Comparison of ENCODE assay signal across 11 cellular contexts in genomic region chr19:45254044-45254531, GRCh38. TPM values are rescaled to one million over a fixed set of nuclear protein-coding genes. Genes with fewer than 3 reads are reported as not detected.
DNase-seq lines count a peak whose midpoint lies in the region; ATAC-seq and TF ChIP-seq lines count a peak whose summit lies in the region.
"Had no signal": no experiment of that assay in that cellular context is flagged by ENCODE, and none has a peak within 500 bp of the region (broad histone marks: within the 10 kb centered on the region; RNA-seq: fewer than 3 reads in every experiment).

No MANE protein-coding gene starts in this region.

- peak overlapping the region in 2 of 3 donors; percentile 21 to 87 for H3K9ac ChIP-seq in skeletal muscle tissue (ENCODE audit: low read depth in 1 of 3, low read length in 3 of 3)

- no peaks in the 10 kb centered on the region for H3K9me2 ChIP-seq in OCI-LY7 (ENCODE audit: insufficient read depth, low read length)

- DNase-seq in activated effector memory CD4-positive, alpha-beta T cell treated with anti-CD3 and anti-CD28 coated beads, Interleukin-2, amount 50 U/mL, for 16 hours = peak; percentile 66
- DNase-seq in activated effector memory CD4-positive, alpha-beta T cell treated with Interleukin-2 at 50 U/mL for 16 hours = no peak
- DNase-seq in OCI-LY7 (ENCODE audit: low spot score) (no peak), epidermal melanocyte (ENCODE audit: insufficient read length, low spot score) (peak; percentile 16), NCI-H2081 (lab: John Stamatoyannopoulos, UW) (no peak), T-helper 9 cell (no peak)
- DNase-seq: activated CD8-positive, alpha-beta memory T cell treated with anti-CD3 and anti-CD28 coated beads, Interleukin-2, amount 50 U/mL, for 48 hours had no signal

- peak; percentile 56 for TF ChIP-seq CTCF in OCI-LY7 (conservative IDR thresholded peaks at IDR 0.05; ENCODE audit: low read length)

- H2AFZ ChIP-seq in OCI-LY7 (ENCODE audit: low read length) = no peak overlapping the region

- H3K4me1 ChIP-seq in OCI-LY7 (ENCODE audit: insufficient read depth, low read length, poor library complexity, severe bottlenecking) (peaks cover 30% of the 10 kb centered on the region), skeletal muscle tissue (ENCODE audit: control insufficient read depth in 3 of 3, insufficient read depth in 3 of 3, low read length in 3 of 3) (peaks cover 29 to 36% (median 29%) of the 10 kb centered on the region in 3 donors)

- H3K4me2 ChIP-seq in OCI-LY7 (ENCODE audit: low read length) = peak overlapping the region; percentile 82; the same call in 1 of the 2 replicates

- CTCF ChIA-PET in OCI-LY7 (lab: Charles Lee; ENCODE audit: unreplicated experiment) = no interaction called here

- H4K20me1 ChIP-seq in OCI-LY7 (ENCODE audit: insufficient read depth, low read length) = no peaks in the 10 kb centered on the region

- no peaks in the 10 kb centered on the region for H3K36me3 ChIP-seq in OCI-LY7 (ENCODE audit: insufficient read depth, low read length)
- peaks cover 0 to 2% (median 0%) of the 10 kb centered on the region in 3 donors for H3K36me3 ChIP-seq in skeletal muscle tissue (ENCODE audit: control insufficient read depth in 3 of 3, insufficient read depth in 3 of 3, low read length in 3 of 3)

- no TSS peak for BruUV-seq in OCI-LY7 (replicated peaks; lab: Mats Ljungman, UMichigan)

- no peaks in the 10 kb centered on the region for H3K27me3 ChIP-seq in skeletal muscle tissue (ENCODE audit: control insufficient read depth in 3 of 3, insufficient read depth in 3 of 3, low read length in 3 of 3)

- no peak for ATAC-seq in GM19395 (IDR thresholded peaks at IDR 0.05; ENCODE audit: unreplicated experiment)

- H3K4me3 ChIP-seq in OCI-LY7 (ENCODE audit: low read depth, low read length, poor library complexity, severe bottlenecking) = no peak overlapping the region
- no peak overlapping the region for H3K4me3 ChIP-seq in skeletal muscle tissue (ENCODE audit: low read length in 3 of 3)

- H3K27ac ChIP-seq in OCI-LY7 (ENCODE audit: low read depth, low read length, poor library complexity, severe bottlenecking) (no peak overlapping the region), skeletal muscle tissue (ENCODE audit: low read depth, low read length) (no peak overlapping the region)

- POLR2A ChIA-PET in OCI-LY7 (lab: Charles Lee) = no interaction called here

- intact Hi-C loops in OCI-LY7 (cut with micrococcal nuclease; ENCODE audit: unreplicated experiment) = loop anchor here (5.0 kb wide), 1 partner anchor 83 kb away; no protein-coding TSS in a partner anchor

- H3K9me3 ChIP-seq in OCI-LY7 (ENCODE audit: low read length) = no peaks in the 10 kb centered on the region
- no peaks in the 10 kb centered on the region for H3K9me3 ChIP-seq in skeletal muscle tissue (ENCODE audit: control insufficient read depth in 3 of 3, low read length in 3 of 3)

- no peaks in the 10 kb centered on the region for H3K79me2 ChIP-seq in OCI-LY7 (ENCODE audit: insufficient read depth, low read depth, low read length)

RNA-seq across cellular contexts. Expression of gene MARK4, which starts 3.0 kb away (rescaled TPM):
- total RNA-seq in OCI-LY7 (2014; rRNA removed; shearing (Covaris generic)) = 10.4 and 14.2 TPM in 2 replicates
- 24.5 and 25.6 TPM in 2 replicates for total RNA-seq in OCI-LY7 (2022)
- 15.7 TPM for total RNA-seq in skeletal muscle tissue

RNA-seq across cellular contexts. Expression of gene EXOC3L2, which starts 8.9 kb away (rescaled TPM):
- not detected in 2 replicates for total RNA-seq in OCI-LY7 (2014; rRNA removed; shearing (Covaris generic))
- total RNA-seq in OCI-LY7 (2022) (not detected in 2 replicates), skeletal muscle tissue (2.1 TPM)
- total RNA-seq: LHCN-M2, myocyte had no signal

Comparison
In these comparisons a context has a peak if more than half of its experiments do, and no peak if none do; other contexts are left out.
1. DNase-seq: peak in activated effector memory CD4-positive, alpha-beta T cell treated with anti-CD3 and anti-CD28 coated beads, Interleukin-2, amount 50 U/mL, for 16 hours (single experiment) and epidermal melanocyte (single experiment); none in activated effector memory CD4-positive, alpha-beta T cell treated with Interleukin-2 at 50 U/mL for 16 hours (single experiment), OCI-LY7 (single experiment), NCI-H2081 (0 of 2) and T-helper 9 cell (single experiment).